8 cellular contexts compared by ENCODE assay signal in genomic region chr3:51983578-51984268, GRCh38. TPM values are rescaled to one million over a fixed set of nuclear protein-coding genes. Genes with fewer than 3 reads are reported as not detected.
DNase-seq lines count a peak whose midpoint lies in the region; ATAC-seq and TF ChIP-seq lines count a peak whose summit lies in the region.

No MANE protein-coding gene starts in this region.

- peak overlapping the region; percentile 83 for H3K4me2 ChIP-seq in smooth muscle cell

- H3K79me2 ChIP-seq in smooth muscle cell (ENCODE audit: low read depth): peaks cover 19% of the 10 kb centered on the region

- peak overlapping the region; percentile 80 for H3K9ac ChIP-seq in smooth muscle cell (ENCODE audit: low read depth)

- H3K9me3 ChIP-seq in smooth muscle cell (replicated peaks; ENCODE audit: low read depth): no peaks in the 10 kb centered on the region

- no peaks in the 10 kb centered on the region for H3K9me3 Mint-ChIP-seq in HFFc6
- no peaks in the 10 kb centered on the region for H3K9me3 Mint-ChIP-seq in activated T-helper 2 cell treated with anti-CD3 and anti-CD28 coated beads, Interferon-gamma antibody, Interleukin-2, Interleukin-4, amounts not matched to agents 10 μg/mL and 5 μg/mL and 100 μg/mL, durations not matched to agents 14 hours and 24 hours and 36 hours

- peak overlapping the region; percentile 4 for H2AFZ ChIP-seq in smooth muscle cell (ENCODE audit: low read depth)

- no peaks in the 10 kb centered on the region for H3F3A ChIP-seq in smooth muscle cell (ENCODE audit: low read depth)

- H4K20me1 ChIP-seq in smooth muscle cell (ENCODE audit: low read depth): no peaks in the 10 kb centered on the region

- ATAC-seq in HG03432 (IDR thresholded peaks at IDR 0.05; ENCODE audit: unreplicated experiment) (no peak), HG03378 (IDR thresholded peaks at IDR 0.05; ENCODE audit: unreplicated experiment) (no peak), HG03439 (IDR thresholded peaks at IDR 0.05; ENCODE audit: unreplicated experiment) (no peak)

- WGBS in smooth muscle cell (ENCODE audit: low lambda C conversion rate): 79% methylated on average over 21 of the region's 22 CpGs

- H3K4me1 ChIP-seq in smooth muscle cell (ENCODE audit: low read depth): peaks cover 17% of the 10 kb centered on the region

- H3K27me3 Mint-ChIP-seq in HFFc6 (ENCODE audit: insufficient read depth): peaks cover 2% of the 10 kb centered on the region
- no peaks in the 10 kb centered on the region for H3K27me3 Mint-ChIP-seq in activated T-helper 2 cell treated with anti-CD3 and anti-CD28 coated beads, Interferon-gamma antibody, Interleukin-2, Interleukin-4, amounts not matched to agents 10 μg/mL and 5 μg/mL and 100 μg/mL, durations not matched to agents 14 hours and 24 hours and 36 hours (ENCODE audit: low read depth)

- TF ChIP-seq CTCF in HFFc6 (IDR thresholded peaks at IDR 0.05) (no peak), smooth muscle cell (IDR thresholded peaks at IDR 0.05; ENCODE audit: borderline replicate concordance, insufficient read depth, poor library complexity, severe bottlenecking) (no peak)

- H3K27me3 ChIP-seq in smooth muscle cell (ENCODE audit: low read depth): no peaks in the 10 kb centered on the region

- peak overlapping the region; percentile 93 for H3K27ac Mint-ChIP-seq in HFFc6
- H3K27ac Mint-ChIP-seq in activated T-helper 2 cell treated with anti-CD3 and anti-CD28 coated beads, Interferon-gamma antibody, Interleukin-2, Interleukin-4, amounts not matched to agents 10 μg/mL and 5 μg/mL and 100 μg/mL, durations not matched to agents 14 hours and 24 hours and 36 hours: peak overlapping the region; percentile 94

- intact Hi-C loops in activated T-helper 2 cell treated with anti-CD3 and anti-CD28 coated beads, Interferon-gamma antibody, Interleukin-2, Interleukin-4, amounts not matched to agents 10 μg/mL and 5 μg/mL and 100 μg/mL, durations not matched to agents 14 hours and 24 hours and 36 hours (cut with micrococcal nuclease): loop anchor here (1.0 kb wide), 3 partner anchors 8 to 41 kb away; partner anchors contain the start of genes ABHD14A, PARP3 and RPL29

- peak overlapping the region; percentile 90 for H3K4me3 Mint-ChIP-seq in HFFc6
- H3K4me3 Mint-ChIP-seq in activated T-helper 2 cell treated with anti-CD3 and anti-CD28 coated beads, Interferon-gamma antibody, Interleukin-2, Interleukin-4, amounts not matched to agents 10 μg/mL and 5 μg/mL and 100 μg/mL, durations not matched to agents 14 hours and 24 hours and 36 hours (ENCODE audit: low read depth): peak overlapping the region; percentile 94

- peaks cover 34% of the 10 kb centered on the region for H3K4me1 Mint-ChIP-seq in HFFc6 (ENCODE audit: low read depth)
- peaks cover 14% of the 10 kb centered on the region for H3K4me1 Mint-ChIP-seq in activated T-helper 2 cell treated with anti-CD3 and anti-CD28 coated beads, Interferon-gamma antibody, Interleukin-2, Interleukin-4, amounts not matched to agents 10 μg/mL and 5 μg/mL and 100 μg/mL, durations not matched to agents 14 hours and 24 hours and 36 hours (ENCODE audit: low read depth)

- no peaks in the 10 kb centered on the region for H3K36me3 Mint-ChIP-seq in HFFc6 (ENCODE audit: low read depth)
- H3K36me3 Mint-ChIP-seq in activated T-helper 2 cell treated with anti-CD3 and anti-CD28 coated beads, Interferon-gamma antibody, Interleukin-2, Interleukin-4, amounts not matched to agents 10 μg/mL and 5 μg/mL and 100 μg/mL, durations not matched to agents 14 hours and 24 hours and 36 hours (ENCODE audit: low read depth): peaks cover 9% of the 10 kb centered on the region

- H3K4me3 ChIP-seq in iPS-11a (ENCODE audit: low read depth, low read length): peak overlapping the region; percentile 55
- peak overlapping the region; percentile 61 for H3K4me3 ChIP-seq in smooth muscle cell

- H3K36me3 ChIP-seq in smooth muscle cell (ENCODE audit: low read depth): no peaks in the 10 kb centered on the region

- DNase-seq in HFFc6 (no peak), smooth muscle cell (lab: John Stamatoyannopoulos, UW; ENCODE audit: unreplicated experiment) (no peak), OCI-M2 (lab: John Stamatoyannopoulos, UW; ENCODE audit: unreplicated experiment) (no peak)
- no peak for DNase-seq in activated T-helper 2 cell treated with anti-CD3 and anti-CD28 coated beads, Interferon-gamma antibody, Interleukin-2, Interleukin-4, amounts not matched to agents 10 μg/mL and 5 μg/mL and 100 μg/mL, durations not matched to agents 14 hours and 24 hours and 36 hours (ENCODE audit: low spot score)

- H3K27ac ChIP-seq in smooth muscle cell (ENCODE audit: low read depth): peak overlapping the region; percentile 96

RNA-seq across cellular contexts. Expression of gene ACY1, which starts 0.4 kb away (rescaled TPM):
- 10 to 100 TPM; 40.0 to 49.2 (median 41.5) TPM for total RNA-seq in HFFc6 (2021; fragmentation: NEBNext Ultra II Directional; extraction: Animal tissue kit (Norgen Biotek cat#: 25700))
- 62.8 and 64.6 TPM in 2 replicates for total RNA-seq in activated T-helper 2 cell treated with anti-CD3 and anti-CD28 coated beads, Interferon-gamma antibody, Interleukin-2, Interleukin-4, amounts not matched to agents 10 μg/mL and 5 μg/mL and 100 μg/mL, durations not matched to agents 14 hours and 24 hours and 36 hours
- total RNA-seq in smooth muscle cell: 39.6 and 43.0 TPM in 2 replicates
- 33.8 and 38.4 TPM in 2 replicates for polyA plus RNA-seq in smooth muscle cell

RNA-seq across cellular contexts. Expression of gene ABHD14A, which starts 8.9 kb away (rescaled TPM):
- total RNA-seq in HFFc6 (2021; fragmentation: NEBNext Ultra II Directional; extraction: Animal tissue kit (Norgen Biotek cat#: 25700)): 10 to 100 TPM; 10.5 to 13.2 (median 11.0) TPM
- total RNA-seq in activated T-helper 2 cell treated with anti-CD3 and anti-CD28 coated beads, Interferon-gamma antibody, Interleukin-2, Interleukin-4, amounts not matched to agents 10 μg/mL and 5 μg/mL and 100 μg/mL, durations not matched to agents 14 hours and 24 hours and 36 hours: 13.5 and 15.9 TPM in 2 replicates
- total RNA-seq in smooth muscle cell: 6.2 and 16.1 TPM in 2 replicates
- polyA plus RNA-seq in smooth muscle cell: 38.6 and 49.7 TPM in 2 replicates

RNA-seq across cellular contexts. Expression of gene ABHD14B, which starts 9.9 kb away (rescaled TPM):
- 10 to 100 TPM; 29.6 to 39.3 (median 33.9) TPM for total RNA-seq in HFFc6 (2021; fragmentation: NEBNext Ultra II Directional; extraction: Animal tissue kit (Norgen Biotek cat#: 25700))
- 49.2 and 51.6 TPM in 2 replicates for total RNA-seq in activated T-helper 2 cell treated with anti-CD3 and anti-CD28 coated beads, Interferon-gamma antibody, Interleukin-2, Interleukin-4, amounts not matched to agents 10 μg/mL and 5 μg/mL and 100 μg/mL, durations not matched to agents 14 hours and 24 hours and 36 hours
- total RNA-seq in smooth muscle cell: 17.8 and 18.9 TPM in 2 replicates
- polyA plus RNA-seq in smooth muscle cell: 26.2 and 31.4 TPM in 2 replicates

RNA-seq across cellular contexts. Expression of gene RPL29, which starts 12.0 kb away (rescaled TPM):
- total RNA-seq in HFFc6 (2021; fragmentation: NEBNext Ultra II Directional; extraction: Animal tissue kit (Norgen Biotek cat#: 25700)): 1,000 to 10,000 TPM; 1,011 to 1,270 (median 1,111) TPM
- total RNA-seq in activated T-helper 2 cell treated with anti-CD3 and anti-CD28 coated beads, Interferon-gamma antibody, Interleukin-2, Interleukin-4, amounts not matched to agents 10 μg/mL and 5 μg/mL and 100 μg/mL, durations not matched to agents 14 hours and 24 hours and 36 hours: 1,666 and 1,693 TPM in 2 replicates
- 1,004 and 1,042 TPM in 2 replicates for total RNA-seq in smooth muscle cell
- 708 and 743 TPM in 2 replicates for polyA plus RNA-seq in smooth muscle cell

RNA-seq across cellular contexts. Expression of gene PCBP4, which starts 16.5 kb away (rescaled TPM):
- total RNA-seq in HFFc6 (2021; fragmentation: NEBNext Ultra II Directional; extraction: Animal tissue kit (Norgen Biotek cat#: 25700)): 100 to 1,000 TPM in 5 of 6 experiments, 10 to 100 TPM in 1; 98.6 to 128 (median 110) TPM
- total RNA-seq in activated T-helper 2 cell treated with anti-CD3 and anti-CD28 coated beads, Interferon-gamma antibody, Interleukin-2, Interleukin-4, amounts not matched to agents 10 μg/mL and 5 μg/mL and 100 μg/mL, durations not matched to agents 14 hours and 24 hours and 36 hours: 21.1 and 23.8 TPM in 2 replicates
- total RNA-seq in smooth muscle cell: 42.6 and 51.4 TPM in 2 replicates
- polyA plus RNA-seq in smooth muscle cell: 81.2 and 97.4 TPM in 2 replicates
